ENCODE assay signal across 12 cellular contexts in the genomic region with DNA sequence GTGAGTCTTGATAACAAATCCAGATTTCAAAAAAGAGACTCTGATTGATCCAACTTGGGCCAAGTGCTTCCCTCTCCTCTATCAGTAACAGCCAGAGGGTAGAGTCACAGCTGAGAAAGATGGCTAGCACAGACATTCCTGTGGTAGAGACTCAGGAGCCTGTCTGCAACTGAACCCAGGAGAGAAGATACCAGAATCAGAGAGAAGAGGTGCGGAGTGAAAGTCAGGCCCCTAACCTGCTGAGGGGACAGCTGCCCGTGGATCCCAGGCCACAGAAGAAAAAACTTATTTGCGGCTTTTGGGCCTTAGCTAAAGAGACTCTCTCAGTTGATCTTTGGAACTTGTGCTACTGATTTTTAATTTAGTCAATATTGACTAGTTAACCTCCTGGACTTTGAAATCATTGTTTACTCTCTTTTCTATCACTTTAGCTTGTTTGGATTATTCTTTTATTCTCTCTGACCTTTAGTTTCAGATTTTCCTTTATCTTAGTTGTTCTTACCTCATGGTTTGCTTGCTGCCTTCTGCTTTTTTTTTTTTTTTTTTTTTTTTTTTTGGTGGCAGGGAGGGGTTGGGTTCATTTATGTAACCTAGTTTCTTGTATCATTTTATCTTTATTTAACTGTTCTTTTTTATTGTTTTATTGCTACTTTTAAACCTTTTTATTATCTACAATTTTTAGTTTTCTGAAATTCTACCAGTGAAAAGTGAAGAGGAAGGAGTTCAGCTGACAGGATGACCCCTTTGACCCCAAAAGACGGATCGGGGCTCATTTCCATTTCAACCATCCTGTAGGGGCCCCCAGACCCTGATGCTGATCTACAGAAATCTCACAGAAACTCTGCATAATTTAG.
DNase-seq lines count a peak whose midpoint lies in the region; ATAC-seq, FAIRE-seq and TF ChIP-seq lines count a peak whose summit lies in the region.
"Had no signal": no experiment of that assay in that cellular context is flagged by ENCODE, and none has a peak within 500 bp of the region (broad histone marks: within the 10 kb centered on the region; RNA-seq: fewer than 3 reads in every experiment).

No MANE protein-coding gene starts in this region.

- peak overlapping the region; percentile 11 for H4K91ac ChIP-seq in mesenchymal stem cell (ENCODE audit: low read length)

- H2BK12ac ChIP-seq in mesenchymal stem cell (ENCODE audit: low read length in 2 of 2), result peak overlapping the region in 1 of 2 experiments; percentile 15

- H3K4me3 ChIP-seq in HUES48 (ENCODE audit: low read depth, low read length) (no peak overlapping the region), bronchial epithelial cell (ENCODE audit: low read depth, low read length) (no peak overlapping the region), mesenchymal stem cell (ENCODE audit: insufficient read depth in 1 of 2, low read depth in 1 of 2, low read length in 2 of 2) (peak overlapping the region in 1 of 2 experiments; percentile 16)
- H3K4me3 ChIP-seq: lower lobe of right lung had no signal

- no peak overlapping the region for H2BK120ac ChIP-seq in mesenchymal stem cell (ENCODE audit: low read depth, low read length)

- H3K9me3 ChIP-seq in HUES48 (ENCODE audit: control insufficient read depth, insufficient read depth, low read length) (no peaks in the 10 kb centered on the region), mesenchymal stem cell (ENCODE audit: control insufficient read depth, low read length) (no peaks in the 10 kb centered on the region), T-helper 17 cell (ENCODE audit: control insufficient read depth, low read length, poor library complexity, severe bottlenecking) (no peaks in the 10 kb centered on the region)
- H3K9me3 ChIP-seq: lower lobe of right lung had no signal

- H3K4me2 ChIP-seq in mesenchymal stem cell (ENCODE audit: low read length, poor library complexity, severe bottlenecking), result no peak overlapping the region

- peaks cover 5% of the 10 kb centered on the region for H3K4me1 Mint-ChIP-seq in T-helper 17 cell
- H3K4me1 Mint-ChIP-seq: IgD-negative memory B cell had no signal

- H3K9ac ChIP-seq in HUES48 (ENCODE audit: low read depth, low read length) (no peak overlapping the region), mesenchymal stem cell (ENCODE audit: low read length) (peak overlapping the region; percentile 79)

- H3K18ac ChIP-seq in mesenchymal stem cell (ENCODE audit: low read depth in 1 of 2, low read length in 2 of 2), result peak overlapping the region in 1 of 2 experiments; percentile 28

- no peaks in the 10 kb centered on the region for H3K79me1 ChIP-seq in mesenchymal stem cell (replicated peaks; ENCODE audit: low read length, poor library complexity, severe bottlenecking)

- H3K4me3 Mint-ChIP-seq in T-helper 17 cell, result no peak overlapping the region
- H3K4me3 Mint-ChIP-seq: IgD-negative memory B cell had no signal

- no peak overlapping the region for H3K27ac Mint-ChIP-seq in T-helper 17 cell
- H3K27ac Mint-ChIP-seq: IgD-negative memory B cell had no signal

- ATAC-seq in HG03095 (IDR thresholded peaks at IDR 0.05; ENCODE audit: unreplicated experiment) (no peak), omental fat pad (ENCODE audit: low FRiP score) (no peak), T-helper 17 cell (no peak)
- ATAC-seq: lower lobe of right lung had no signal

- peak overlapping the region; percentile 94 for H2AK5ac ChIP-seq in mesenchymal stem cell (ENCODE audit: low read length, severe bottlenecking)

- peak overlapping the region in 1 of 2 experiments; percentile 65 for H3K4ac ChIP-seq in mesenchymal stem cell (ENCODE audit: low read depth in 1 of 2, low read length in 2 of 2)

- WGBS in mesenchymal stem cell, result 49% methylated on average over 4 of the region's 5 CpGs

- H3K27ac ChIP-seq in HUES48 (ENCODE audit: low read depth, low read length) (peak overlapping the region; percentile 50), mesenchymal stem cell (ENCODE audit: low read length, poor library complexity, severe bottlenecking) (peak overlapping the region; percentile 67)
- H3K27ac ChIP-seq: lower lobe of right lung had no signal

- FAIRE-seq in bronchial epithelial cell (lab: Jason Lieb, UNC), result no peak

- H3K14ac ChIP-seq in mesenchymal stem cell (ENCODE audit: low read length in 2 of 2), result no peak overlapping the region

- no peaks in the 10 kb centered on the region for H3K27me3 Mint-ChIP-seq in T-helper 17 cell
- H3K27me3 Mint-ChIP-seq: IgD-negative memory B cell had no signal

- H3K27me3 ChIP-seq in HUES48 (ENCODE audit: control insufficient read depth, insufficient read depth, low read length) (no peaks in the 10 kb centered on the region), bronchial epithelial cell (ENCODE audit: control insufficient read depth, insufficient read depth, low read length) (no peaks in the 10 kb centered on the region), mesenchymal stem cell (ENCODE audit: control insufficient read depth in 1 of 2, insufficient read depth in 1 of 2, low read length in 2 of 2) (no peaks in the 10 kb centered on the region)

- DNase-seq in bronchial epithelial cell (ENCODE audit: low read depth) (peak; percentile 40), mesenchymal stem cell (peak; percentile 65), omental fat pad (ENCODE audit: low spot score) (no peak), T-helper 17 cell (no peak)
- DNase-seq in stimulated activated CD4-positive, alpha-beta T cell treated with anti-CD3 and anti-CD28 coated beads, Interleukin-2, amount 100 ng/mL, for 24 hours, result no peak
- DNase-seq: activated T-cell treated with anti-CD3 and anti-CD28 coated beads for 4 hours, lower lobe of right lung, NCI-H2081, T-helper 9 cell had no signal

- H3K36me3 ChIP-seq in HUES48 (ENCODE audit: control insufficient read depth, insufficient read depth, low read length) (no peaks in the 10 kb centered on the region), bronchial epithelial cell (ENCODE audit: control insufficient read depth, insufficient read depth, low read length) (no peaks in the 10 kb centered on the region), mesenchymal stem cell (ENCODE audit: control insufficient read depth in 1 of 2, insufficient read depth in 2 of 2, low read depth in 1 of 2, low read length in 2 of 2) (no peaks in the 10 kb centered on the region)
- H3K36me3 ChIP-seq: lower lobe of right lung had no signal

- no peak overlapping the region for H3K23ac ChIP-seq in mesenchymal stem cell (ENCODE audit: low read length in 2 of 2)

- H2BK15ac ChIP-seq in mesenchymal stem cell (ENCODE audit: low read depth, poor library complexity, severe bottlenecking), result peak overlapping the region; percentile 80

- H3K4me1 ChIP-seq in HUES48 (ENCODE audit: control insufficient read depth, insufficient read depth, low read length) (peaks cover 8% of the 10 kb centered on the region), mesenchymal stem cell (ENCODE audit: control insufficient read depth, insufficient read depth, low read depth, low read length) (peaks cover 2% of the 10 kb centered on the region)
- H3K4me1 ChIP-seq: lower lobe of right lung had no signal

- H2AFZ ChIP-seq in mesenchymal stem cell (ENCODE audit: low read depth, low read length), result no peak overlapping the region

- no peak overlapping the region for H2BK5ac ChIP-seq in mesenchymal stem cell (ENCODE audit: low read depth, low read length, poor library complexity, severe bottlenecking)

- no peak overlapping the region for H4K8ac ChIP-seq in mesenchymal stem cell (ENCODE audit: low read length)

- TF ChIP-seq CTCF in bronchial epithelial cell (IDR thresholded peaks at IDR 0.05; ENCODE audit: insufficient read depth, low read length, severe bottlenecking) (no peak), omental fat pad (IDR thresholded peaks at IDR 0.05) (no peak)

- H3K36me3 Mint-ChIP-seq in T-helper 17 cell (ENCODE audit: low read depth), result no peaks in the 10 kb centered on the region
- H3K36me3 Mint-ChIP-seq: IgD-negative memory B cell had no signal

Comparison
In these comparisons a context has a peak if more than half of its experiments do, and no peak if none do; other contexts are left out.
1. DNase-seq: peak in bronchial epithelial cell (single experiment) and mesenchymal stem cell (single experiment); none in stimulated activated CD4-positive, alpha-beta T cell treated with anti-CD3 and anti-CD28 coated beads, Interleukin-2, amount 100 ng/mL, for 24 hours (0 of 2), omental fat pad (single experiment) and T-helper 17 cell (0 of 3).